10 cellular contexts compared by ENCODE assay signal in the genomic region with DNA sequence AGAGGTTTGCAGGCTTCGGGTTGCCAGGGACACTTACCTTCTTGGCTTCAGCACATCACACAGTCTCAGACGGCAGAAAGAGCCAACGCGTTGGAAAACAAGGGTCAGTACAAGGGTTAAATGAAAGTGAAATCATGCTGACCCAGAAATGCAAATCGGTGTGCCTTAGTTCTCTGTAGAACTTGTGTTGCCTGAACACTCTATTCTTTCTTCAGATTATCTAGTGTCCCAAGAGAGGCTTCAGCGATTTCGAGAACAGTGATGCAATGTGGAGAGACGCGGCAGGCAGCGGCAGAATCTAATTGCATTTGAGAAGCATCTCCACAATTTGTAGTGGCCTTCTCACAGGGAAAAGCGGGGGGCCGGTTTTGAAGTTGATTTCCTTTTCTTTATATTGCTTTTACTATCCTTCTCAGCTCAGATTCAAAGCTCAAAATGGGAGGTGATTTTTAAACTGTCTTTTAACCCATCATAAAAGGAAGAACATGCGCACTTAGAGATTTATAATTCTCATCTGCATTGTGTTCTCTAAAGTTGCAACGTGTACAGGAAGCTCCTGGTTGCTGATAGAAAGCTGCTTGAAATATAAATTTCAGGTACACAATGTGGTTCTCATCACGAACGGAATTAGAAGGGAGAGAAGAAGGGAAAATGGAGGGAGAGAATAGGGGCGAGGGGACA.
DNase-seq lines count a peak whose midpoint lies in the region; ATAC-seq, FAIRE-seq and TF ChIP-seq lines count a peak whose summit lies in the region.
"Had no signal": no experiment of that assay in that cellular context is flagged by ENCODE, and none has a peak within 500 bp of the region (broad histone marks: within the 10 kb centered on the region; RNA-seq: fewer than 3 reads in every experiment).

No MANE protein-coding gene starts in this region.

- no peaks in the 10 kb centered on the region for H3K79me2 ChIP-seq in neural progenitor cell (ENCODE audit: low read depth)

- H3K9me3 Mint-ChIP-seq in neural progenitor cell: no peaks in the 10 kb centered on the region

- peak; percentile 48 for FAIRE-seq in GM19239 (lab: Jason Lieb, UNC)
- FAIRE-seq: colon had no signal

- no peaks in the 10 kb centered on the region for H3K9me3 ChIP-seq in adipocyte (ENCODE audit: control insufficient read depth, low read length)
- no peaks in the 10 kb centered on the region for H3K9me3 ChIP-seq in neural progenitor cell (ENCODE audit: low read depth)

- H3K4me3 Mint-ChIP-seq in neural progenitor cell: peak overlapping the region; percentile 16

- no peak overlapping the region for H3K4me2 ChIP-seq in neural progenitor cell

- H3K27me3 ChIP-seq in adipocyte (replicated peaks; ENCODE audit: control insufficient read depth, insufficient read depth, low read length) (no peaks in the 10 kb centered on the region), neural progenitor cell (no peaks in the 10 kb centered on the region)

- peak overlapping the region; percentile 46 for H3K9ac ChIP-seq in adipocyte (ENCODE audit: low read length)
- H3K9ac ChIP-seq in neural progenitor cell: no peak overlapping the region

- H3K4me1 ChIP-seq in adipocyte (ENCODE audit: control insufficient read depth, insufficient read depth, low read length): peaks cover 27% of the 10 kb centered on the region
- H3K4me1 ChIP-seq in neural progenitor cell: peaks cover 29% of the 10 kb centered on the region

- H3K36me3 ChIP-seq in adipocyte (ENCODE audit: control insufficient read depth, insufficient read depth, low read length, severe bottlenecking): no peaks in the 10 kb centered on the region
- H3K36me3 ChIP-seq in neural progenitor cell: no peaks in the 10 kb centered on the region

- peaks cover 8% of the 10 kb centered on the region for H3F3A ChIP-seq in neural progenitor cell (ENCODE audit: low read depth)

- DNase-seq in GM19239 (ENCODE audit: insufficient read length, low spot score): peak; percentile 9
- DNase-seq in adipocyte (ENCODE audit: low read depth): peak; percentile 8
- no peak for DNase-seq in neural progenitor cell (ENCODE audit: low spot score)
- DNase-seq in NCI-H1694 treated with DMSO at 0.1 percent for 48 hours (lab: John Stamatoyannopoulos, UW): no peak
- no peak for DNase-seq in 8988T
- no peak for DNase-seq in KBM-7
- DNase-seq in NCI-H2196 (lab: John Stamatoyannopoulos, UW; ENCODE audit: unreplicated experiment): no peak
- DNase-seq: IMR-90 had no signal

- H3K27me3 Mint-ChIP-seq in neural progenitor cell (ENCODE audit: insufficient read depth, low read depth): no peaks in the 10 kb centered on the region

- H4K20me1 ChIP-seq in neural progenitor cell (ENCODE audit: low read depth): no peaks in the 10 kb centered on the region

- no peak for TF ChIP-seq CTCF in neural progenitor cell (IDR thresholded peaks at IDR 0.05)

- H2AFZ ChIP-seq in neural progenitor cell (replicated peaks): peak overlapping the region; percentile 96

- H3K4me1 Mint-ChIP-seq in neural progenitor cell: peaks cover 19% of the 10 kb centered on the region

- ATAC-seq in HG03354 (IDR thresholded peaks at IDR 0.05; ENCODE audit: poor library complexity, severe bottlenecking, unreplicated experiment): peak; percentile 85

- peak overlapping the region; percentile 21 for H3K27ac Mint-ChIP-seq in neural progenitor cell

- no peak overlapping the region for H3K27ac ChIP-seq in neural progenitor cell

- H3K4me3 ChIP-seq in adipocyte (ENCODE audit: low read length) (peak overlapping the region; percentile 72), neural progenitor cell (no peak overlapping the region)

- in situ Hi-C loops in KBM-7 (cut with MboI; ENCODE audit: low pct_unique_long_range_greater_than_20kb, low sequenced_read_pairs): no loop called here

- H3K36me3 Mint-ChIP-seq in neural progenitor cell: no peaks in the 10 kb centered on the region

Comparison
In these comparisons a context has a peak if more than half of its experiments do, and no peak if none do; other contexts are left out.
1. DNase-seq: peak in GM19239 (single experiment) and adipocyte (single experiment); none in neural progenitor cell (single experiment), NCI-H1694 treated with DMSO at 0.1 percent for 48 hours (single experiment), 8988T (single experiment), KBM-7 (single experiment) and NCI-H2196 (single experiment).